Comparison of ENCODE assay signal across 22 cellular contexts in genomic region chr4:95049838-95050237, GRCh38.
DNase-seq lines count a peak whose midpoint lies in the region; ATAC-seq and TF ChIP-seq lines count a peak whose summit lies in the region.
"Had no signal": no experiment of that assay in that cellular context is flagged by ENCODE, and none has a peak within 500 bp of the region (broad histone marks: within the 10 kb centered on the region; RNA-seq: fewer than 3 reads in every experiment).

No MANE protein-coding gene starts in this region.

- H3K27ac ChIP-seq in fibroblast of lung (ENCODE audit: insufficient read depth, low read length) (no peak overlapping the region), neural cell (ENCODE audit: low read length) (no peak overlapping the region)
- H3K27ac ChIP-seq: thyroid gland had no signal

- H3K4me3 ChIP-seq in MG63 (no peak overlapping the region), fibroblast of lung (replicated peaks in 1 of 4; ENCODE audit: control extremely low read depth in 1 of 4, insufficient read depth in 1 of 4, low read depth in 3 of 4, low read length in 4 of 4) (no peak overlapping the region), neural cell (ENCODE audit: low read length) (no peak overlapping the region)
- H3K4me3 ChIP-seq: thyroid gland had no signal

- no peak for TF ChIP-seq EP300 in neural cell (conservative IDR thresholded peaks at IDR 0.05; ENCODE audit: poor library complexity, severe bottlenecking)

- no peak for ATAC-seq in HG02840 (IDR thresholded peaks at IDR 0.05; ENCODE audit: low FRiP score, unreplicated experiment)
- ATAC-seq in GM18502 (IDR thresholded peaks at IDR 0.05; ENCODE audit: poor library complexity, unreplicated experiment): no peak
- ATAC-seq: activated CD4-positive, CD25-positive, alpha-beta regulatory T cell treated with anti-CD3 and anti-CD28 coated beads, Interleukin-2, amount 50 U/mL, for 24 hours; activated CD8-positive, alpha-beta T cell treated with anti-CD3 and anti-CD28 coated beads for 36 hours; naive thymus-derived CD8-positive, alpha-beta T cell had no signal

- no peak for TF ChIP-seq RAD21 in neural cell (conservative IDR thresholded peaks at IDR 0.05)

- DNase-seq in AG20443 (ENCODE audit: low spot score) (peak; percentile 14), MG63 (peak; percentile 1), fibroblast of lung (ENCODE audit: low read depth in 2 of 2) (peak; percentile 34 to 54), GM13977 (ENCODE audit: low spot score) (no peak)
- no peak for DNase-seq in stimulated activated CD4-positive, alpha-beta T cell treated with anti-CD3 and anti-CD28 coated beads, Interleukin-1b, Interleukin-23, amount 100 ng/mL, for 48 hours
- DNase-seq: activated CD8-positive, alpha-beta T cell treated with anti-CD3 and anti-CD28 coated beads for 36 hours; activated gamma-delta T cell treated with Interleukin-2 at 50 U/mL for 16 hours; amniotic stem cell; foreskin fibroblast; kidney; mesendoderm; naive thymus-derived CD8-positive, alpha-beta T cell; NCI-H1436; NCI-H2171 treated with DMSO at 0.1 percent for 48 hours; NCI-H748 treated with DMSO at 0.1 percent for 48 hours; posterior cingulate gyrus; stimulated activated naive CD4-positive, alpha-beta T cell treated with Interleukin-2 at 50 U/mL for 16 hours had no signal

- no peaks in the 10 kb centered on the region for H3K9me2 ChIP-seq in neural cell (ENCODE audit: insufficient read depth, low read length)

- H3K9me3 ChIP-seq in MG63 (no peaks in the 10 kb centered on the region), fibroblast of lung (ENCODE audit: control insufficient read depth, insufficient read depth, low read depth, low read length) (no peaks in the 10 kb centered on the region), neural cell (ENCODE audit: low read length) (no peaks in the 10 kb centered on the region)
- H3K9me3 ChIP-seq: thyroid gland had no signal

- H3K79me2 ChIP-seq in fibroblast of lung (ENCODE audit: control insufficient read depth, insufficient read depth, low read length) (no peaks in the 10 kb centered on the region), neural cell (replicated peaks; ENCODE audit: insufficient read depth, low read length) (no peaks in the 10 kb centered on the region)

- H3F3A ChIP-seq in neural cell (ENCODE audit: insufficient read depth, low read length, poor library complexity, severe bottlenecking): no peaks in the 10 kb centered on the region

- H3K36me3 ChIP-seq in MG63 (no peaks in the 10 kb centered on the region), fibroblast of lung (ENCODE audit: control insufficient read depth, insufficient read depth, low read length) (no peaks in the 10 kb centered on the region), neural cell (ENCODE audit: insufficient read depth, low read length) (no peaks in the 10 kb centered on the region)
- H3K36me3 ChIP-seq: thyroid gland had no signal

- H3K9ac ChIP-seq in fibroblast of lung (ENCODE audit: insufficient read depth, low read length): no peak overlapping the region
- no peak overlapping the region for H3K9ac ChIP-seq in neural cell (ENCODE audit: low read length)

- H2AFZ ChIP-seq in fibroblast of lung (ENCODE audit: low read length) (no peak overlapping the region), neural cell (ENCODE audit: low read depth, low read length) (peak overlapping the region; percentile 5)

- TF ChIP-seq CTCF in fibroblast of lung (conservative IDR thresholded peaks at IDR 0.05 in 1 of 2, IDR thresholded peaks at IDR 0.05 in 1 of 2; ENCODE audit: low read depth in 1 of 2, low read length in 2 of 2) (no peak), neural cell (IDR thresholded peaks at IDR 0.05; ENCODE audit: poor library complexity, severe bottlenecking) (no peak), GM13977 (IDR thresholded peaks at IDR 0.05; ENCODE audit: extremely low read depth, insufficient read depth, missing control alignments) (no peak)

- in situ Hi-C loops in GM13977 (cut with MboI; ENCODE audit: low pct_unique_long_range_greater_than_20kb, low sequenced_read_pairs, unreplicated experiment): no loop called here

- no peaks in the 10 kb centered on the region for H3K4me1 ChIP-seq in fibroblast of lung (ENCODE audit: control insufficient read depth, extremely low read depth, insufficient read depth, low read length)
- H3K4me1 ChIP-seq: thyroid gland had no signal

- H4K20me1 ChIP-seq in fibroblast of lung (ENCODE audit: control insufficient read depth, extremely low read depth, insufficient read depth, low read length): no peaks in the 10 kb centered on the region
- no peaks in the 10 kb centered on the region for H4K20me1 ChIP-seq in neural cell (ENCODE audit: insufficient read depth)

- H3K4me2 ChIP-seq in fibroblast of lung (ENCODE audit: extremely low read depth, insufficient read depth, low read length): no peak overlapping the region
- no peak overlapping the region for H3K4me2 ChIP-seq in neural cell (ENCODE audit: low read length)

- H3K27me3 ChIP-seq in MG63 (no peaks in the 10 kb centered on the region), fibroblast of lung (ENCODE audit: control insufficient read depth, insufficient read depth, low read length) (no peaks in the 10 kb centered on the region), neural cell (ENCODE audit: insufficient read depth, low read depth, low read length) (no peaks in the 10 kb centered on the region)
- H3K27me3 ChIP-seq: thyroid gland had no signal

TF ChIP-seq in neural cell, 6 proteins besides CTCF, POLR2A, EP300 and RAD21:
- no peak for TF ChIP-seq EZH2 (IDR thresholded peaks at IDR 0.05; ENCODE audit: borderline replicate concordance, insufficient read depth, low read length, poor library complexity, severe bottlenecking)
- TF ChIP-seq MXI1 (conservative IDR thresholded peaks at IDR 0.05; ENCODE audit: poor library complexity, severe bottlenecking): no peak
- no peak for TF ChIP-seq SMC3 (conservative IDR thresholded peaks at IDR 0.05; ENCODE audit: poor library complexity)
- TF ChIP-seq REST (IDR thresholded peaks at IDR 0.05; ENCODE audit: borderline replicate concordance): no peak
- no peak for TF ChIP-seq POLR2AphosphoS5 (IDR thresholded peaks at IDR 0.05)
- TF ChIP-seq TAF1 (IDR thresholded peaks at IDR 0.05; ENCODE audit: low read depth): no peak

Comparison
In these comparisons a context has a peak if more than half of its experiments do, and no peak if none do; other contexts are left out.
1. DNase-seq: peak in AG20443 (single experiment), MG63 (single experiment) and fibroblast of lung (2 of 2); none in GM13977 (single experiment) and stimulated activated CD4-positive, alpha-beta T cell treated with anti-CD3 and anti-CD28 coated beads, Interleukin-1b, Interleukin-23, amount 100 ng/mL, for 48 hours (single experiment).